In the genomic region with DNA sequence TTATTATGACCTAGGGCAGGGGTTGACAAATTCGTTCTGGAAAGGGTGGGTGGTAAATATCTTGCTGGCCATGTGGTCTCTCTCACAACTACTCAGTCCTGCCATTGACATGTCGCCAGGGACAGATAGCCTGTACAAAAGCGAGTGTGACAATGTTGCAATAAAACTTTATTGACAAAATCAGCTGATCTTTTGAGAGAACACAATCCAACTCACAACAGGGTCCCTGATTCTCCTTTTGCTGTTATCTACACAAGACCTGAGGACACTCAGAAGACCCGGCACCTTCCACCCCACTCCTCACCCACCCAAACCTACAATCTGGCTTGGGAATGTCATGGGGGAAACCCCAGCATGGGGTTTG, we compare ENCODE assay signal across 1 cellular context.
TF ChIP-seq lines count a peak whose summit lies in the region.

No MANE protein-coding gene starts in this region.

TF ChIP-seq in A549, 52 proteins besides CTCF, POLR2A, EP300 and RAD21 (continued from another document):
- TF ChIP-seq, protein P1, sequence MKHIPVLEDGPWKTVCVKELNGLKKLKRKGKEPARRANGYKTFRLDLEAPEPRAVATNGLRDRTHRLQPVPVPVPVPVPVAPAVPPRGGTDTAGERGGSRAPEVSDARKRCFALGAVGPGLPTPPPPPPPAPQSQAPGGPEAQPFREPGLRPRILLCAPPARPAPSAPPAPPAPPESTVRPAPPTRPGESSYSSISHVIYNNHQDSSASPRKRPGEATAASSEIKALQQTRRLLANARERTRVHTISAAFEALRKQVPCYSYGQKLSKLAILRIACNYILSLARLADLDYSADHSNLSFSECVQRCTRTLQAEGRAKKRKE (CRISPR knock-in tag; IDR thresholded peaks at IDR 0.05; ENCODE audit: low read depth): no peak
- TF ChIP-seq MAX (IDR thresholded peaks at IDR 0.05) (no peak), ZSCAN20 (CRISPR knock-in tag; IDR thresholded peaks at IDR 0.05) (no peak)
- TF ChIP-seq, protein P2, sequence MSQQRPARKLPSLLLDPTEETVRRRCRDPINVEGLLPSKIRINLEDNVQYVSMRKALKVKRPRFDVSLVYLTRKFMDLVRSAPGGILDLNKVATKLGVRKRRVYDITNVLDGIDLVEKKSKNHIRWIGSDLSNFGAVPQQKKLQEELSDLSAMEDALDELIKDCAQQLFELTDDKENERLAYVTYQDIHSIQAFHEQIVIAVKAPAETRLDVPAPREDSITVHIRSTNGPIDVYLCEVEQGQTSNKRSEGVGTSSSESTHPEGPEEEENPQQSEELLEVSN (IDR thresholded peaks at IDR 0.05; ENCODE audit: borderline replicate concordance, low read depth): no peak
